In genomic region chr11:70448983-70449567, GRCh38 we compare ENCODE assay signal across 13 cellular contexts. TPM values are rescaled to one million over a fixed set of nuclear protein-coding genes. Genes with fewer than 3 reads are reported as not detected.
DNase-seq lines count a peak whose midpoint lies in the region; ATAC-seq and TF ChIP-seq lines count a peak whose summit lies in the region.
"Had no signal": no experiment of that assay in that cellular context is flagged by ENCODE, and none has a peak within 500 bp of the region (broad histone marks: within the 10 kb centered on the region; RNA-seq: fewer than 3 reads in every experiment).

No MANE protein-coding gene starts in this region.

- in situ Hi-C loops in GM13977 (cut with MboI; ENCODE audit: low pct_unique_long_range_greater_than_20kb, low sequenced_read_pairs, unreplicated experiment) (no loop called here), SK-MEL-5 (cut with HindIII; ENCODE audit: low pct_unique_long_range_greater_than_20kb, low sequenced_read_pairs) (no loop called here)

- H3K27me3 ChIP-seq in CD8-positive, alpha-beta T cell (ENCODE audit: insufficient read depth, low read length), result no peaks in the 10 kb centered on the region

- H3K9me3 ChIP-seq in CD8-positive, alpha-beta T cell (ENCODE audit: low read length), result no peaks in the 10 kb centered on the region

- H3K36me3 ChIP-seq in CD8-positive, alpha-beta T cell (ENCODE audit: insufficient read depth, low read length), result no peaks in the 10 kb centered on the region

- POLR2A ChIA-PET in CD8-positive, alpha-beta T cell (lab: Charles Lee), result no interaction called here

- no peak overlapping the region for H3K27ac ChIP-seq in CD8-positive, alpha-beta T cell (ENCODE audit: low read depth, low read length)

- H3K4me3 Mint-ChIP-seq in CD8-positive, alpha-beta T cell, result no peak overlapping the region
- H3K4me3 Mint-ChIP-seq in stimulated activated naive B cell treated with anti-CD40 and anti-IgM and Interleukin-4, amounts not matched to agents 10 μg/mL and 1 μg/mL and 100 μg/mL, for 72 hours, result no peak overlapping the region
- H3K4me3 Mint-ChIP-seq: naive thymus-derived CD8-positive, alpha-beta T cell; T-cell had no signal

- peak; percentile 19 for TF ChIP-seq CTCF in CD8-positive, alpha-beta T cell (IDR thresholded peaks at IDR 0.05)
- peak; percentile 36 for TF ChIP-seq CTCF in GM13977 (IDR thresholded peaks at IDR 0.05; ENCODE audit: extremely low read depth, insufficient read depth, missing control alignments)

- H3K27me3 Mint-ChIP-seq in CD8-positive, alpha-beta T cell (ENCODE audit: low read depth), result peaks cover 6% of the 10 kb centered on the region
- peaks cover 22 to 24% of the 10 kb centered on the region in 2 donors for H3K27me3 Mint-ChIP-seq in stimulated activated naive B cell treated with anti-CD40 and anti-IgM and Interleukin-4, amounts not matched to agents 10 μg/mL and 1 μg/mL and 100 μg/mL, for 72 hours

- H3K4me3 ChIP-seq in CD8-positive, alpha-beta T cell (ENCODE audit: low read depth, low read length), result no peak overlapping the region

- CTCF ChIA-PET in CD8-positive, alpha-beta T cell (lab: Charles Lee), result interaction anchor here (1.4 kb wide), 1 partner anchor 11 kb away, joined by 3 read pairs; no protein-coding TSS in a partner anchor

- H3K36me3 Mint-ChIP-seq in CD8-positive, alpha-beta T cell, result peaks cover 10% of the 10 kb centered on the region
- peaks cover 15% of the 10 kb centered on the region in 2 donors for H3K36me3 Mint-ChIP-seq in stimulated activated naive B cell treated with anti-CD40 and anti-IgM and Interleukin-4, amounts not matched to agents 10 μg/mL and 1 μg/mL and 100 μg/mL, for 72 hours

- H3K4me1 ChIP-seq in CD8-positive, alpha-beta T cell (ENCODE audit: insufficient read depth, low read length), result no peaks in the 10 kb centered on the region

- no peak for ATAC-seq in CD8-positive, alpha-beta T cell
- ATAC-seq in stimulated activated naive B cell treated with anti-CD40 and anti-IgM and Interleukin-4, amounts not matched to agents 10 μg/mL and 1 μg/mL and 100 μg/mL, for 72 hours (replicated peaks), result no peak
- no peak for ATAC-seq in HG02571 (IDR thresholded peaks at IDR 0.05; ENCODE audit: unreplicated experiment)
- ATAC-seq: naive thymus-derived CD8-positive, alpha-beta T cell; T-cell had no signal

- DNase-seq in CD8-positive, alpha-beta T cell, result no peak
- no peak for DNase-seq in GM13977 (ENCODE audit: low spot score)
- DNase-seq in SK-MEL-5 (ENCODE audit: low read depth, low spot score), result peak; percentile 55
- DNase-seq in iPS-NIHi7 (ENCODE audit: extremely low spot score), result peak; percentile 66
- no peak for DNase-seq in stimulated activated naive B cell treated with anti-CD40 and anti-IgM and Interleukin-4, amounts not matched to agents 10 μg/mL and 1 μg/mL and 100 μg/mL, for 72 hours
- no peak for DNase-seq in NCI-H2029 treated with DMSO at 0.1 percent for 48 hours (lab: John Stamatoyannopoulos, UW)
- no peak for DNase-seq in GM19240 (ENCODE audit: insufficient read length, low spot score)
- DNase-seq: activated T-cell treated with anti-CD3 and anti-CD28 coated beads for 4 hours; NCI-H2081 treated with DMSO at 0.1 percent for 48 hours; stimulated activated CD4-positive, alpha-beta T cell treated with anti-CD3 and anti-CD28 coated beads, Interleukin-4, amount 100 ng/mL, for 24 hours; T-cell had no signal

- no peak overlapping the region for H3K27ac Mint-ChIP-seq in CD8-positive, alpha-beta T cell
- H3K27ac Mint-ChIP-seq in stimulated activated naive B cell treated with anti-CD40 and anti-IgM and Interleukin-4, amounts not matched to agents 10 μg/mL and 1 μg/mL and 100 μg/mL, for 72 hours, result no peak overlapping the region
- H3K27ac Mint-ChIP-seq: T-cell had no signal

- intact Hi-C loops in CD8-positive, alpha-beta T cell (cut with DNase I, micrococcal nuclease), result no loop called here

- no peaks in the 10 kb centered on the region for H3K4me1 Mint-ChIP-seq in CD8-positive, alpha-beta T cell (ENCODE audit: low read depth)
- peaks cover under 1 to 4% of the 10 kb centered on the region in 2 donors for H3K4me1 Mint-ChIP-seq in stimulated activated naive B cell treated with anti-CD40 and anti-IgM and Interleukin-4, amounts not matched to agents 10 μg/mL and 1 μg/mL and 100 μg/mL, for 72 hours
- H3K4me1 Mint-ChIP-seq: naive thymus-derived CD8-positive, alpha-beta T cell; T-cell had no signal

- H3K9me3 Mint-ChIP-seq in CD8-positive, alpha-beta T cell, result peaks cover 26% of the 10 kb centered on the region
- peaks cover 20 to 23% of the 10 kb centered on the region in 2 donors for H3K9me3 Mint-ChIP-seq in stimulated activated naive B cell treated with anti-CD40 and anti-IgM and Interleukin-4, amounts not matched to agents 10 μg/mL and 1 μg/mL and 100 μg/mL, for 72 hours

RNA-seq across cellular contexts. Expression of gene CTTN, which starts 50.7 kb away (rescaled TPM):
- total RNA-seq in CD8-positive, alpha-beta T cell, result under 1 TPM; 0.27 to 0.36 TPM
- total RNA-seq in SK-MEL-5 (2014; rRNA removed; shearing (Covaris generic)), result 647 and 651 TPM in 2 replicates
- 766 and 876 TPM in 2 replicates for polyA plus RNA-seq in SK-MEL-5 (2015; cell fraction: cytosol; rRNA removed)
- polyA plus RNA-seq in SK-MEL-5 (2015; cell fraction: nucleus; rRNA removed), result 4,663 and 5,004 TPM in 2 replicates
- polyA plus RNA-seq: naive thymus-derived CD8-positive, alpha-beta T cell had no signal

Comparison
In these comparisons a context has a peak if more than half of its experiments do, and no peak if none do; other contexts are left out.
1. DNase-seq: peak in SK-MEL-5 (single experiment) and iPS-NIHi7 (single experiment); none in CD8-positive, alpha-beta T cell (0 of 7), GM13977 (single experiment), stimulated activated naive B cell treated with anti-CD40 and anti-IgM and Interleukin-4, amounts not matched to agents 10 μg/mL and 1 μg/mL and 100 μg/mL, for 72 hours (single experiment), NCI-H2029 treated with DMSO at 0.1 percent for 48 hours (single experiment) and GM19240 (single experiment).
2. RNA of gene CTTN, which starts 50.7 kb away (total RNA-seq): 647 to 651 TPM in SK-MEL-5; 0.27 to 0.36 TPM in CD8-positive, alpha-beta T cell; every median in the first group is over 100 times any median in the second.